18 cellular contexts compared by ENCODE assay signal in genomic region chr2:208269091-208269490, GRCh38. TPM values are rescaled to one million over a fixed set of nuclear protein-coding genes. Genes with fewer than 3 reads are reported as not detected.
DNase-seq lines count a peak whose midpoint lies in the region; ATAC-seq, FAIRE-seq and TF ChIP-seq lines count a peak whose summit lies in the region.
"Had no signal": no experiment of that assay in that cellular context is flagged by ENCODE, and none has a peak within 500 bp of the region (broad histone marks: within the 10 kb centered on the region; RNA-seq: fewer than 3 reads in every experiment).

No MANE protein-coding gene starts in this region.

- FAIRE-seq in GM12891 (lab: Jason Lieb, UNC), result no peak
- FAIRE-seq: kidney had no signal

- DNase-seq in A673 (ENCODE audit: low spot score), result peak; percentile 42
- DNase-seq in DND-41, result no peak
- DNase-seq in NAMALWA (ENCODE audit: low spot score), result peak; percentile 25
- no peak for DNase-seq in middle frontal gyrus (ENCODE audit: extremely low spot score, low spot score)
- no peak for DNase-seq in GM12891 (ENCODE audit: insufficient read length, low spot score)
- DNase-seq: activated B cell treated with CpG ODN at 0.5 μM for 24 hours; effector CD8-positive, alpha-beta T cell; GOT3; kidney; NCI-H1436 treated with DMSO at 0.1 percent for 48 hours; NCI-H774; SHP77 treated with DMSO at 0.1 percent for 48 hours; stimulated activated CD4-positive, alpha-beta T cell treated with anti-CD3 and anti-CD28 coated beads, Interleukin-4, amount 100 ng/mL, for 24 hours; stimulated activated naive CD4-positive, alpha-beta T cell had no signal

- H3K9ac ChIP-seq in DND-41 (ENCODE audit: low read depth, low read length), result no peak overlapping the region
- no peak overlapping the region for H3K9ac ChIP-seq in endocrine pancreas (ENCODE audit: control insufficient read depth, insufficient read depth, low read length)

- no peak for ATAC-seq in DND-41 (ENCODE audit: insufficient read depth, low read depth)
- ATAC-seq in GM21515 (IDR thresholded peaks at IDR 0.05; ENCODE audit: unreplicated experiment), result no peak
- no peak for ATAC-seq in GM21723 (IDR thresholded peaks at IDR 0.05; ENCODE audit: unreplicated experiment)

- peaks cover 13% of the 10 kb centered on the region for H4K20me1 ChIP-seq in DND-41 (ENCODE audit: insufficient read depth, low read length)

- CTCF ChIA-PET in A673 (lab: Charles Lee), result interaction anchor here (0.5 to 0.9 kb wide), 2 partner anchors 9 to 167 kb away, joined by 3 read pairs; no protein-coding TSS in a partner anchor

- H3K36me3 ChIP-seq in A673 (ENCODE audit: insufficient read depth, low read length, poor library complexity, severe bottlenecking) (peaks cover 24% of the 10 kb centered on the region), DND-41 (ENCODE audit: insufficient read depth, low read length) (peaks cover 35% of the 10 kb centered on the region), endocrine pancreas (ENCODE audit: control insufficient read depth, insufficient read depth, low read length) (peaks cover 3% of the 10 kb centered on the region)

- H3K79me2 ChIP-seq in DND-41 (ENCODE audit: insufficient read depth, low read length), result peaks cover 87% of the 10 kb centered on the region

- intact Hi-C loops in A673 (cut with micrococcal nuclease; ENCODE audit: unreplicated experiment), result loop anchor here (10.0 kb wide), 1 partner anchor 644 kb away; the partner anchor contains the start of gene METTL21A

- TF ChIP-seq POLR2A in GM12891 (IDR thresholded peaks at IDR 0.05; ENCODE audit: low read depth, low read length), result no peak

- H3K27ac ChIP-seq in A673 (ENCODE audit: low read depth, low read length, poor library complexity, severe bottlenecking) (no peak overlapping the region), DND-41 (ENCODE audit: low read length) (peak overlapping the region; percentile 34; the same call in 1 of the 2 replicates)
- H3K27ac ChIP-seq: ascending aorta had no signal

- peak; percentile 43 for TF ChIP-seq CTCF in A673 (conservative IDR thresholded peaks at IDR 0.05; ENCODE audit: low read depth, low read length)
- TF ChIP-seq CTCF in DND-41 (IDR thresholded peaks at IDR 0.05; ENCODE audit: borderline replicate concordance, extremely low read depth, low read length, poor library complexity, severe bottlenecking), result peak; percentile 37

- no TSS peak for BruUV-seq in A673 (replicated peaks; lab: Mats Ljungman, UMichigan)

- POLR2A ChIA-PET in A673 (lab: Charles Lee; ENCODE audit: low non-redundant PET), result no interaction called here

- H3K4me1 ChIP-seq in A673 (ENCODE audit: insufficient read depth, low read length, poor library complexity, severe bottlenecking) (peaks cover 17% of the 10 kb centered on the region), DND-41 (ENCODE audit: insufficient read depth, low read length) (peaks cover 36% of the 10 kb centered on the region), endocrine pancreas (ENCODE audit: control insufficient read depth, insufficient read depth, low read length) (peaks cover 7% of the 10 kb centered on the region)

- H2AFZ ChIP-seq in DND-41 (ENCODE audit: low read depth, low read length), result no peak overlapping the region

- H3K4me2 ChIP-seq in DND-41 (ENCODE audit: insufficient read depth, low read length), result peak overlapping the region; percentile 84; the same call in 1 of the 2 replicates

- H3K4me3 ChIP-seq in A673 (ENCODE audit: low read depth, low read length, poor library complexity, severe bottlenecking) (no peak overlapping the region), DND-41 (ENCODE audit: low read depth in 1 of 2, low read length in 2 of 2) (no peak overlapping the region), endocrine pancreas (ENCODE audit: control insufficient read depth, insufficient read depth, low read length) (peak overlapping the region; percentile 4)
- H3K4me3 ChIP-seq: ascending aorta had no signal

- H3K27me3 ChIP-seq in A673 (replicated peaks; ENCODE audit: insufficient read depth, low read depth, low read length, poor library complexity) (no peaks in the 10 kb centered on the region), DND-41 (ENCODE audit: insufficient read depth, low read length, poor library complexity) (no peaks in the 10 kb centered on the region), endocrine pancreas (ENCODE audit: control insufficient read depth, insufficient read depth, low read length) (no peaks in the 10 kb centered on the region)
- H3K27me3 ChIP-seq: ascending aorta had no signal

- H3K9me3 ChIP-seq in A673 (ENCODE audit: low read depth, low read length, poor library complexity, severe bottlenecking) (no peaks in the 10 kb centered on the region), DND-41 (ENCODE audit: insufficient read depth, low read length, severe bottlenecking) (no peaks in the 10 kb centered on the region), endocrine pancreas (ENCODE audit: control insufficient read depth, low read length) (no peaks in the 10 kb centered on the region)
- H3K9me3 ChIP-seq: ascending aorta had no signal

TF ChIP-seq in GM12891, 5 proteins besides CTCF, POLR2A, EP300 and RAD21:
- TF ChIP-seq SPI1 (IDR thresholded peaks at IDR 0.05; ENCODE audit: low read depth, low read length) (no peak), TAF1 (IDR thresholded peaks at IDR 0.05; ENCODE audit: low read depth, low read length) (no peak)

RNA-seq across cellular contexts. Expression of gene PIKFYVE, which starts 3.0 kb away (rescaled TPM):
- total RNA-seq in A673 (2021), result 28.8 and 32.1 TPM in 2 replicates
- polyA plus RNA-seq in GM12891 (2012; ENCODE audit: low read depth, missing spikeins), result 7.8 TPM

RNA-seq across cellular contexts. Expression of gene IDH1, which starts 14.2 kb away (rescaled TPM):
- total RNA-seq in A673 (2021), result 191 and 196 TPM in 2 replicates
- polyA plus RNA-seq in GM12891 (2012; ENCODE audit: low read depth, missing spikeins), result 20.5 TPM

Comparison
In these comparisons a context has a peak if more than half of its experiments do, and no peak if none do; other contexts are left out.
1. DNase-seq: peak in A673 (single experiment) and NAMALWA (single experiment); none in DND-41 (single experiment), middle frontal gyrus (single experiment) and GM12891 (single experiment).